ENCODE assay signal across 2 cellular contexts in genomic region chr1:91895832-91896556, GRCh38.
A peak's percentile ranks its signal among the peaks of the same experiment; 100 is the strongest.
TF ChIP-seq lines count a peak whose summit lies in the region.

No MANE protein-coding gene starts in this region.

TF ChIP-seq in A549, 52 proteins besides CTCF, POLR2A, EP300 and RAD21:
- no peak for TF ChIP-seq TP53 (CRISPR knock-in tag; IDR thresholded peaks at IDR 0.05)

TF ChIP-seq in HepG2, 621 proteins besides CTCF, POLR2A, EP300 and RAD21:
- no peak for TF ChIP-seq FOXP1 (IDR thresholded peaks at IDR 0.05)
- TF ChIP-seq FOXP1 (CRISPR knock-in tag; IDR thresholded peaks at IDR 0.05), result 0 out of 2 replicates have a peak, but pooled peaks have one; percentile 21
- TF ChIP-seq KLF6 (CRISPR knock-in tag; IDR thresholded peaks at IDR 0.05), result no peak
- no peak for TF ChIP-seq CREBL2 (CRISPR knock-in tag; IDR thresholded peaks at IDR 0.05; ENCODE audit: borderline replicate concordance)
- TF ChIP-seq RARA (CRISPR knock-in tag; IDR thresholded peaks at IDR 0.05), result 0 out of 2 replicates have a peak, but pooled peaks have one; percentile 47
- no peak for TF ChIP-seq DR1 (CRISPR knock-in tag; IDR thresholded peaks at IDR 0.05)
- no peak for TF ChIP-seq HES4 (CRISPR knock-in tag; IDR thresholded peaks at IDR 0.05; ENCODE audit: borderline replicate concordance)
- TF ChIP-seq HNRNPUL1 (IDR thresholded peaks at IDR 0.05; ENCODE audit: low read depth, low read length), result no peak
